In genomic region chr5:95628933-95629332, GRCh38 we compare ENCODE assay signal across 25 cellular contexts. TPM values are rescaled to one million over a fixed set of nuclear protein-coding genes. Genes with fewer than 3 reads are reported as not detected.
"Had no signal": no experiment of that assay in that cellular context is flagged by ENCODE, and none has a peak within 500 bp of the region (broad histone marks: within the 10 kb centered on the region; RNA-seq: fewer than 3 reads in every experiment).

No MANE protein-coding gene starts in this region.

- FAIRE-seq: colon, kidney had no signal

- H3K27me3 Mint-ChIP-seq: stimulated activated naive B cell treated with anti-CD40 and anti-IgM and Interleukin-4, amounts not matched to agents 10 μg/mL and 1 μg/mL and 100 μg/mL, for 72 hours; stimulated activated naive CD8-positive, alpha-beta T cell treated with anti-CD3 and anti-CD28 coated beads, Interleukin-15, amount 100 ng/mL, for 72 hours had no signal

- ATAC-seq: gastroesophageal sphincter; left cardiac atrium; left ventricle myocardium superior; naive thymus-derived CD4-positive, alpha-beta T cell; psoas muscle; sciatic nerve; stimulated activated naive B cell treated with anti-CD40 and anti-IgM and Interleukin-4, amounts not matched to agents 10 μg/mL and 1 μg/mL and 100 μg/mL, for 72 hours; stimulated activated naive CD8-positive, alpha-beta T cell treated with anti-CD3 and anti-CD28 coated beads, Interleukin-15, amount 100 ng/mL, for 72 hours had no signal

- H3K27ac Mint-ChIP-seq: naive thymus-derived CD4-positive, alpha-beta T cell; nephron progenitor cell; stimulated activated naive B cell treated with anti-CD40 and anti-IgM and Interleukin-4, amounts not matched to agents 10 μg/mL and 1 μg/mL and 100 μg/mL, for 72 hours; stimulated activated naive CD8-positive, alpha-beta T cell treated with anti-CD3 and anti-CD28 coated beads, Interleukin-15, amount 100 ng/mL, for 72 hours had no signal

- H3K4me3 Mint-ChIP-seq: naive thymus-derived CD4-positive, alpha-beta T cell; nephron progenitor cell; stimulated activated naive B cell treated with anti-CD40 and anti-IgM and Interleukin-4, amounts not matched to agents 10 μg/mL and 1 μg/mL and 100 μg/mL, for 72 hours; stimulated activated naive CD8-positive, alpha-beta T cell treated with anti-CD3 and anti-CD28 coated beads, Interleukin-15, amount 100 ng/mL, for 72 hours had no signal

- H3K36me3 ChIP-seq: esophagus squamous epithelium, gastroesophageal sphincter, neutrophil, spleen, thoracic aorta had no signal

- H3K27ac ChIP-seq: esophagus squamous epithelium, gastroesophageal sphincter, neutrophil, psoas muscle, thoracic aorta had no signal

- H3K9me3 ChIP-seq: esophagus squamous epithelium, gastroesophageal sphincter, neutrophil, psoas muscle, spleen, thoracic aorta had no signal

- H3K27me3 ChIP-seq: esophagus squamous epithelium, gastroesophageal sphincter, neutrophil, spleen had no signal

- H3K4me1 Mint-ChIP-seq: nephron progenitor cell had no signal

- H3K4me3 ChIP-seq: esophagus squamous epithelium, gastroesophageal sphincter, lung, psoas muscle, spleen, thoracic aorta had no signal

- DNase-seq: dermis blood vessel endothelial cell; esophagus squamous epithelium; foreskin fibroblast; glutamatergic neuron; kidney; left cardiac atrium; left ventricle myocardium superior; mesenchymal stem cell; naive thymus-derived CD4-positive, alpha-beta T cell; nephron progenitor cell; psoas muscle; spleen; stimulated activated CD4-positive, alpha-beta T cell treated with anti-CD3 and anti-CD28 coated beads, Interleukin-15, amount 100 ng/mL, for 24 hours; stimulated activated CD4-positive, alpha-beta T cell treated with anti-CD3 and anti-CD28 coated beads, Interleukin-1b, Interleukin-23, amount 100 ng/mL, for 48 hours; stimulated activated CD4-positive, alpha-beta T cell treated with anti-CD3 and anti-CD28 coated beads, Interleukin-4, amount 100 ng/mL, for 4 hours; stimulated activated naive B cell treated with anti-CD40 and anti-IgM and Interleukin-4, amounts not matched to agents 10 μg/mL and 1 μg/mL and 100 μg/mL, for 72 hours; stimulated activated naive CD8-positive, alpha-beta T cell treated with anti-CD3 and anti-CD28 coated beads, Interleukin-15, amount 100 ng/mL, for 72 hours had no signal

RNA-seq across cellular contexts. Expression of gene GPR150, which starts 9.0 kb away (rescaled TPM):
- total RNA-seq: esophagus squamous epithelium, left ventricle myocardium superior, urinary bladder had no signal

RNA-seq across cellular contexts. Expression of gene SPATA9, which starts 53.9 kb away (rescaled TPM):
- total RNA-seq: dermis blood vessel endothelial cell, epithelial cell of proximal tubule, esophagus squamous epithelium, left ventricle myocardium superior had no signal
- polyA plus RNA-seq: naive thymus-derived CD4-positive, alpha-beta T cell had no signal
